ENCODE assay signal across 9 cellular contexts in genomic region chr2:161165811-161166210, GRCh38. TPM values are rescaled to one million over a fixed set of nuclear protein-coding genes. Genes with fewer than 3 reads are reported as not detected.
A peak's percentile ranks its signal among the peaks of the same experiment; 100 is the strongest.
DNase-seq lines count a peak whose midpoint lies in the region; ATAC-seq and TF ChIP-seq lines count a peak whose summit lies in the region.
"Had no signal": no experiment of that assay in that cellular context is flagged by ENCODE, and none has a peak within 500 bp of the region (broad histone marks: within the 10 kb centered on the region; RNA-seq: fewer than 3 reads in every experiment).

No MANE protein-coding gene starts in this region.

- H3K27ac Mint-ChIP-seq in activated naive CD4-positive, alpha-beta T cell treated with anti-CD3 and anti-CD28 coated beads for 36 hours, result peak overlapping the region; percentile 74
- peak overlapping the region; percentile 89 for H3K27ac Mint-ChIP-seq in activated naive CD8-positive, alpha-beta T cell treated with anti-CD3 and anti-CD28 coated beads, Interleukin-2, amount 50 U/mL, for 24 hours

- 68 to 84% methylated on average over 1 of the region's 1 CpG for WGBS in upper lobe of left lung, 2 donors
- WGBS in tibial nerve, 2 donors, result 78 to 86% methylated on average over 1 of the region's 1 CpG

- H3K4me3 Mint-ChIP-seq in activated naive CD4-positive, alpha-beta T cell treated with anti-CD3 and anti-CD28 coated beads for 36 hours, result no peak overlapping the region
- peak overlapping the region; percentile 40 for H3K4me3 Mint-ChIP-seq in activated naive CD8-positive, alpha-beta T cell treated with anti-CD3 and anti-CD28 coated beads, Interleukin-2, amount 50 U/mL, for 24 hours

- H3K36me3 ChIP-seq in upper lobe of left lung (peaks cover 0 to 28% (median 8%) of the 10 kb centered on the region in 4 donors), tibial nerve (peaks cover 0 to 24% (median 0%) of the 10 kb centered on the region in 3 donors)

- H3K4me1 ChIP-seq in upper lobe of left lung (peaks cover 55 to 71% (median 61%) of the 10 kb centered on the region in 4 donors), tibial nerve (peaks cover 0 to 65% (median 41%) of the 10 kb centered on the region in 4 donors)

- CTCF ChIA-PET in activated naive CD4-positive, alpha-beta T cell treated with anti-CD3 and anti-CD28 coated beads for 36 hours (lab: Charles Lee), result no interaction called here

- TF ChIP-seq EP300 in upper lobe of left lung (IDR thresholded peaks at IDR 0.05), result no peak
- TF ChIP-seq EP300 in tibial nerve (IDR thresholded peaks at IDR 0.05), result no peak

- no peaks in the 10 kb centered on the region for H3K27me3 ChIP-seq in upper lobe of left lung
- H3K27me3 ChIP-seq in tibial nerve, result no peaks in the 10 kb centered on the region

- H3K9me3 Mint-ChIP-seq in activated naive CD4-positive, alpha-beta T cell treated with anti-CD3 and anti-CD28 coated beads for 36 hours, result no peaks in the 10 kb centered on the region
- H3K9me3 Mint-ChIP-seq in activated naive CD8-positive, alpha-beta T cell treated with anti-CD3 and anti-CD28 coated beads, Interleukin-2, amount 50 U/mL, for 24 hours, result no peaks in the 10 kb centered on the region

- in situ Hi-C loops in KBM-7 (cut with MboI; ENCODE audit: low pct_unique_long_range_greater_than_20kb, low sequenced_read_pairs), result no loop called here

- TF ChIP-seq POLR2A in upper lobe of left lung (IDR thresholded peaks at IDR 0.05), result no peak
- TF ChIP-seq POLR2A in tibial nerve (IDR thresholded peaks at IDR 0.05), result no peak

- peaks cover 81% of the 10 kb centered on the region for H3K4me1 Mint-ChIP-seq in activated naive CD4-positive, alpha-beta T cell treated with anti-CD3 and anti-CD28 coated beads for 36 hours (ENCODE audit: low read depth)
- peaks cover 93% of the 10 kb centered on the region for H3K4me1 Mint-ChIP-seq in activated naive CD8-positive, alpha-beta T cell treated with anti-CD3 and anti-CD28 coated beads, Interleukin-2, amount 50 U/mL, for 24 hours

- intact Hi-C loops in activated naive CD4-positive, alpha-beta T cell treated with anti-CD3 and anti-CD28 coated beads for 36 hours (cut with micrococcal nuclease), result loop anchor here (1.0 to 10.0 kb wide), 12 partner anchors 30 to 1271 kb away; no protein-coding TSS in a partner anchor

- H3K36me3 Mint-ChIP-seq in activated naive CD4-positive, alpha-beta T cell treated with anti-CD3 and anti-CD28 coated beads for 36 hours (ENCODE audit: low read depth), result peaks cover 36% of the 10 kb centered on the region
- H3K36me3 Mint-ChIP-seq in activated naive CD8-positive, alpha-beta T cell treated with anti-CD3 and anti-CD28 coated beads, Interleukin-2, amount 50 U/mL, for 24 hours (ENCODE audit: low read depth), result peaks cover 49% of the 10 kb centered on the region

- no peak for TF ChIP-seq CTCF in upper lobe of left lung (IDR thresholded peaks at IDR 0.05)
- TF ChIP-seq CTCF in tibial nerve (IDR thresholded peaks at IDR 0.05), result no peak

- H3K27ac ChIP-seq in upper lobe of left lung, result peak overlapping the region; percentile 10 to 79 (median 64)
- peak overlapping the region in 2 of 4 donors; percentile 34 to 74 for H3K27ac ChIP-seq in tibial nerve

- no peak overlapping the region for H3K4me3 ChIP-seq in upper lobe of left lung
- no peak overlapping the region for H3K4me3 ChIP-seq in tibial nerve

- H3K9me3 ChIP-seq in upper lobe of left lung (no peaks in the 10 kb centered on the region), tibial nerve (no peaks in the 10 kb centered on the region)

- DNase-seq in activated naive CD4-positive, alpha-beta T cell treated with anti-CD3 and anti-CD28 coated beads for 36 hours, result no peak
- no peak for DNase-seq in activated naive CD4-positive, alpha-beta T cell treated with anti-CD3 and anti-CD28 coated beads, Interleukin-2, amount 50 U/mL, for 16 hours
- DNase-seq in KBM-7 (peak; percentile 35), upper lobe of left lung (no peak), C1 segment of cervical spinal cord (lab: John Stamatoyannopoulos, UW) (no peak), tibial nerve (ENCODE audit: low spot score in 2 of 2) (no peak)
- DNase-seq in activated naive CD8-positive, alpha-beta T cell treated with anti-CD3 and anti-CD28 coated beads, Interleukin-2, amount 50 U/mL, for 24 hours, result no peak
- DNase-seq: NCI-H345 had no signal

- no peaks in the 10 kb centered on the region for H3K27me3 Mint-ChIP-seq in activated naive CD4-positive, alpha-beta T cell treated with anti-CD3 and anti-CD28 coated beads for 36 hours (ENCODE audit: low read depth)
- H3K27me3 Mint-ChIP-seq in activated naive CD8-positive, alpha-beta T cell treated with anti-CD3 and anti-CD28 coated beads, Interleukin-2, amount 50 U/mL, for 24 hours, result no peaks in the 10 kb centered on the region

- ATAC-seq in activated naive CD8-positive, alpha-beta T cell treated with anti-CD3 and anti-CD28 coated beads, Interleukin-2, amount 50 U/mL, for 24 hours, result no peak
- ATAC-seq in upper lobe of left lung (ENCODE audit: low FRiP score in 2 of 2) (peak in 1 of 2 donors; percentile 59), HG02571 (IDR thresholded peaks at IDR 0.05; ENCODE audit: unreplicated experiment) (no peak)

RNA-seq across cellular contexts. Expression of gene TANK, which starts 5.6 kb away (rescaled TPM):
- total RNA-seq in activated naive CD4-positive, alpha-beta T cell treated with anti-CD3 and anti-CD28 coated beads for 36 hours, result 10 to 100 TPM; 48.6 to 50.4 TPM
- 100 to 1,000 TPM in 2 of 6 donors, 10 to 100 TPM in 4; 41.9 to 214 (median 75.0) TPM for total RNA-seq in upper lobe of left lung
- total RNA-seq in tibial nerve, result 10 to 100 TPM; 54.4 to 83.5 (median 75.1) TPM
